Comparison of ENCODE assay signal across 24 cellular contexts in genomic region chr1:247539214-247539613, GRCh38.
"Had no signal": no experiment of that assay in that cellular context is flagged by ENCODE, and none has a peak within 500 bp of the region (broad histone marks: within the 10 kb centered on the region; RNA-seq: fewer than 3 reads in every experiment).

No MANE protein-coding gene starts in this region.

- DNase-seq: islet precursor cell; left ventricle myocardium inferior; mesendoderm; naive B cell; nucleus accumbens; pancreas; posterior cingulate gyrus; retina; right cardiac atrium; stimulated activated CD4-positive, alpha-beta T cell treated with anti-CD3 and anti-CD28 coated beads, Interleukin-12 subunit alpha, Interleukin-12 subunit beta, amount 100 ng/mL, for 4 hours; stimulated activated CD4-positive, alpha-beta T cell treated with anti-CD3 and anti-CD28 coated beads, Interleukin-15, amount 100 ng/mL, for 24 hours; stimulated activated CD4-positive, alpha-beta T cell treated with anti-CD3 and anti-CD28 coated beads, Interleukin-2, amount 100 ng/mL, for 24 hours; stimulated activated CD4-positive, alpha-beta T cell treated with anti-CD3 and anti-CD28 coated beads, Interleukin-4, amount 100 ng/mL, for 1 hour; stimulated activated naive B cell treated with anti-CD40 and anti-IgM and Interleukin-4, amounts not matched to agents 10 μg/mL and 1 μg/mL and 100 μg/mL, for 72 hours; stimulated activated naive CD8-positive, alpha-beta T cell treated with anti-CD3 and anti-CD28 coated beads, Interleukin-15, Interleukin-2, amounts not matched to agents 100 U/mL and 50 U/mL, for 24 hours; stomach; testis; thyroid gland; transverse colon; upper lobe of left lung had no signal

- H3K9me3 ChIP-seq: pancreas, prostate gland, testis, thyroid gland, transverse colon, upper lobe of left lung, vagina had no signal

- H3K4me1 ChIP-seq: left ventricle myocardium inferior, pancreas, prostate gland, stomach, testis, thyroid gland, transverse colon, upper lobe of left lung, vagina had no signal

- H3K36me3 ChIP-seq: left ventricle myocardium inferior, pancreas, prostate gland, stomach, thyroid gland, transverse colon, upper lobe of left lung, vagina had no signal

- H3K4me3 ChIP-seq: left ventricle myocardium inferior, lung, pancreas, prostate gland, skin epidermis, stomach, testis, thyroid gland, transverse colon, upper lobe of left lung, vagina had no signal

- H3K27ac ChIP-seq: left ventricle myocardium inferior, pancreas, prostate gland, skin epidermis, stomach, testis, thyroid gland, transverse colon, upper lobe of left lung, vagina had no signal

- H3K27me3 ChIP-seq: pancreas, stomach, testis, thyroid gland, transverse colon, upper lobe of left lung, vagina had no signal
